In the genomic region with DNA sequence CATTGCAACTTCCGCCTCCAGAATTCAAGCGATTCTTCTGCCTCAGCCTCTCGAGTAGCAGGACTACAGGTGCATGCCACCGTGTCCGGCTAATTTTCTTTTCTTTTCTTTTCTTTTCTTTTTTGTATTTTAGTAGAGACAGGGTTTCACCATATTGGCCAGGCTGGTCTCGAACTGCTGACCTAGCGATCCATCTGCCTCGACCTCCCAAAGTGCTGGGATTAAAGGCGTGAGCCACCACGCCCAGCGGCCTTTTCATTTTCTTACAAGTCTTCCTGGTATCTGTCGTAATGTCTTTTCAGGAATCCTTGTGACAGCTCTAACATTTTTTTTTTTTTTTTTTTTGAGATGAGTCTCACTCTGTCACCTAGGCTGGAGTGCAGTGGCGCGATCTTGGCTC, we compare ENCODE assay signal across 27 cellular contexts.
"Had no signal": no experiment of that assay in that cellular context is flagged by ENCODE, and none has a peak within 500 bp of the region (broad histone marks: within the 10 kb centered on the region; RNA-seq: fewer than 3 reads in every experiment).

No MANE protein-coding gene starts in this region.

- FAIRE-seq: small intestine had no signal

- H3K27ac ChIP-seq: neutrophil, ovary, parathyroid adenoma, right lobe of liver, sigmoid colon, suprapubic skin, testis, tibial artery, transverse colon, upper lobe of right lung, uterus had no signal

- H3K9ac ChIP-seq: parathyroid adenoma had no signal

- H3K27me3 ChIP-seq: neutrophil, ovary, right lobe of liver, sigmoid colon, suprapubic skin, testis, transverse colon, uterus had no signal

- H3K9me3 ChIP-seq: neutrophil, ovary, right lobe of liver, sigmoid colon, suprapubic skin, testis, tibial artery, transverse colon, upper lobe of right lung, uterus had no signal

- H3K36me3 ChIP-seq: neutrophil, ovary, right lobe of liver, sigmoid colon, suprapubic skin, tibial artery, transverse colon, upper lobe of right lung, uterus had no signal

- H2AFZ ChIP-seq: parathyroid adenoma had no signal

- H3K4me1 ChIP-seq: right lobe of liver, suprapubic skin, testis, transverse colon, upper lobe of right lung, uterus had no signal

- H3K4me3 ChIP-seq: ovary, right lobe of liver, sigmoid colon, suprapubic skin, testis, tibial artery, transverse colon, upper lobe of right lung, uterus had no signal

- H3K79me2 ChIP-seq: parathyroid adenoma had no signal

- DNase-seq: naive B cell; naive thymus-derived CD8-positive, alpha-beta T cell; nephron progenitor cell; nucleus accumbens; ovary; retina; right cardiac atrium; right lobe of liver; sigmoid colon; small intestine; stimulated activated CD4-positive, alpha-beta T cell treated with anti-CD3 and anti-CD28 coated beads, Interleukin-12 subunit alpha, Interleukin-12 subunit beta, amount 100 ng/mL, for 4 hours; stimulated activated CD4-positive, alpha-beta T cell treated with anti-CD3 and anti-CD28 coated beads, Interleukin-1b, Interleukin-23, amount 100 ng/mL, for 48 hours; stimulated activated CD4-positive, alpha-beta T cell treated with anti-CD3 and anti-CD28 coated beads, Interleukin-4, amount 100 ng/mL, for 1 hour; stimulated activated CD4-positive, alpha-beta T cell treated with anti-CD3 and anti-CD28 coated beads, Interleukin-4, amount 100 ng/mL, for 4 hours; stimulated activated CD8-positive, alpha-beta memory T cell treated with anti-CD3 and anti-CD28 coated beads, Interleukin-4, amount 100 ng/mL, for 48 hours; stimulated activated naive CD4-positive, alpha-beta T cell; stimulated activated naive CD8-positive, alpha-beta T cell treated with anti-CD3 and anti-CD28 coated beads, Interleukin-15, amount 100 ng/mL, for 72 hours; stimulated activated naive CD8-positive, alpha-beta T cell treated with anti-CD3 and anti-CD28 coated beads, Interleukin-15, Interleukin-2, amounts not matched to agents 100 U/mL and 50 U/mL, for 24 hours; substantia nigra; testis; tibial artery; transverse colon; upper lobe of right lung; uterus had no signal
